Comparison of ENCODE assay signal across 24 cellular contexts in genomic region chr18:37836571-37836970, GRCh38.
"Had no signal": no experiment of that assay in that cellular context is flagged by ENCODE, and none has a peak within 500 bp of the region (broad histone marks: within the 10 kb centered on the region; RNA-seq: fewer than 3 reads in every experiment).

No MANE protein-coding gene starts in this region.

- H3K27me3 Mint-ChIP-seq: dendritic cell treated with granulocyte-macrophage colony-stimulating factor and Interleukin-4, amounts not matched to agents 40 ng/mL and 50 ng/mL, for 4 days; effector memory CD8-positive, alpha-beta T cell had no signal

- H3K9me3 ChIP-seq: colonic mucosa, gastrocnemius medialis had no signal

- H3K36me3 ChIP-seq: colonic mucosa, esophagus muscularis mucosa, esophagus squamous epithelium, gastrocnemius medialis, gastroesophageal sphincter, heart left ventricle, heart right ventricle had no signal

- H3K4me3 ChIP-seq: colonic mucosa, coronary artery, dorsolateral prefrontal cortex, esophagus muscularis mucosa, esophagus squamous epithelium, gastrocnemius medialis, gastroesophageal sphincter, heart left ventricle, heart right ventricle had no signal

- H3K27ac ChIP-seq: colonic mucosa, coronary artery, dorsolateral prefrontal cortex, epithelial cell of prostate, esophagus muscularis mucosa, esophagus squamous epithelium, foreskin keratinocyte, gastrocnemius medialis, gastroesophageal sphincter, heart left ventricle, heart right ventricle had no signal

- H3K4me1 ChIP-seq: colonic mucosa, esophagus muscularis mucosa, esophagus squamous epithelium, foreskin keratinocyte, gastrocnemius medialis, gastroesophageal sphincter, heart left ventricle, heart right ventricle had no signal

- H3K4me3 Mint-ChIP-seq: dendritic cell treated with granulocyte-macrophage colony-stimulating factor and Interleukin-4, amounts not matched to agents 40 ng/mL and 50 ng/mL, for 4 days; effector memory CD8-positive, alpha-beta T cell had no signal

- H3K27me3 ChIP-seq: colonic mucosa, dorsolateral prefrontal cortex, esophagus muscularis mucosa, esophagus squamous epithelium, foreskin keratinocyte, gastrocnemius medialis, gastroesophageal sphincter, heart left ventricle, heart right ventricle had no signal

- DNase-seq: colonic mucosa; cortex of kidney; dermis blood vessel endothelial cell; dorsolateral prefrontal cortex; effector CD4-positive, alpha-beta T cell; effector CD8-positive, alpha-beta T cell; effector memory CD4-positive, alpha-beta T cell; effector memory CD8-positive, alpha-beta T cell; erythroblast; esophagus squamous epithelium; foreskin fibroblast; foreskin keratinocyte; foreskin melanocyte; gastrocnemius medialis; glutamatergic neuron; head of caudate nucleus; heart left ventricle; heart right ventricle had no signal

- H3K27ac Mint-ChIP-seq: dendritic cell treated with granulocyte-macrophage colony-stimulating factor and Interleukin-4, amounts not matched to agents 40 ng/mL and 50 ng/mL, for 4 days; effector memory CD8-positive, alpha-beta T cell had no signal

- ATAC-seq: effector memory CD8-positive, alpha-beta T cell; esophagus mucosa; foreskin keratinocyte; gastrocnemius medialis; gastroesophageal sphincter; heart left ventricle; heart right ventricle had no signal
